In genomic region chr9:6764570-6765334, GRCh38 we compare ENCODE assay signal across 19 cellular contexts. TPM values are rescaled to one million over a fixed set of nuclear protein-coding genes. Genes with fewer than 3 reads are reported as not detected.
DNase-seq lines count a peak whose midpoint lies in the region; ATAC-seq and TF ChIP-seq lines count a peak whose summit lies in the region.
"Had no signal": no experiment of that assay in that cellular context is flagged by ENCODE, and none has a peak within 500 bp of the region (broad histone marks: within the 10 kb centered on the region; RNA-seq: fewer than 3 reads in every experiment).

No MANE protein-coding gene starts in this region.

- H3K4me3 ChIP-seq in H7 (ENCODE audit: insufficient read depth, low read depth, low read length): no peak overlapping the region
- H3K4me3 ChIP-seq in naive thymus-derived CD4-positive, alpha-beta T cell (ENCODE audit: low read length): no peak overlapping the region
- no peak overlapping the region for H3K4me3 ChIP-seq in uterus
- H3K4me3 ChIP-seq: esophagus squamous epithelium, upper lobe of left lung had no signal

- H3K4me3 Mint-ChIP-seq in activated CD4-positive, alpha-beta T cell treated with anti-CD3 and anti-CD28 coated beads, Interleukin-2, amount 10 ng/mL, durations not matched to agents 24 days and 14 days: peak overlapping the region; percentile 2
- peak overlapping the region; percentile 13 for H3K4me3 Mint-ChIP-seq in activated T-helper 17 cell treated with anti-CD3 and anti-CD28 coated beads, Interleukin-2, amount 50 U/mL, for 72 hours
- peak overlapping the region in 6 of 10 donors; percentile 4 to 49 (median 8) for H3K4me3 Mint-ChIP-seq in naive thymus-derived CD4-positive, alpha-beta T cell
- H3K4me3 Mint-ChIP-seq: stimulated activated memory B cell treated with anti-CD40 and anti-IgM and Interleukin-4, amounts not matched to agents 10 μg/mL and 1 μg/mL and 100 μg/mL, for 72 hours had no signal

- H3K36me3 Mint-ChIP-seq in activated CD4-positive, alpha-beta T cell treated with anti-CD3 and anti-CD28 coated beads, Interleukin-2, amount 10 ng/mL, durations not matched to agents 24 days and 14 days (ENCODE audit: low read depth): peaks cover 21% of the 10 kb centered on the region
- H3K36me3 Mint-ChIP-seq in activated T-helper 17 cell treated with anti-CD3 and anti-CD28 coated beads, Interleukin-2, amount 50 U/mL, for 72 hours (ENCODE audit: low read depth): peaks cover 9% of the 10 kb centered on the region
- H3K36me3 Mint-ChIP-seq in naive thymus-derived CD4-positive, alpha-beta T cell: peaks cover 5 to 10% (median 6%) of the 10 kb centered on the region in 5 donors

- peak; percentile 31 for ATAC-seq in activated T-helper 17 cell treated with anti-CD3 and anti-CD28 coated beads, Interleukin-2, amount 50 U/mL, for 72 hours (replicated peaks)
- no peak for ATAC-seq in naive thymus-derived CD4-positive, alpha-beta T cell
- no peak for ATAC-seq in HG02852 (IDR thresholded peaks at IDR 0.05; ENCODE audit: unreplicated experiment)
- ATAC-seq: PC-3; stimulated activated memory B cell treated with anti-CD40 and anti-IgM and Interleukin-4, amounts not matched to agents 10 μg/mL and 1 μg/mL and 100 μg/mL, for 72 hours had no signal

- intact Hi-C loops in activated CD4-positive, alpha-beta T cell treated with anti-CD3 and anti-CD28 coated beads, Interleukin-2, amount 10 ng/mL, durations not matched to agents 24 days and 14 days (cut with micrococcal nuclease): no loop called here
- intact Hi-C loops in naive thymus-derived CD4-positive, alpha-beta T cell (cut with micrococcal nuclease): no loop called here
- intact Hi-C loops in uterus (cut with DNase I; ENCODE audit: low total_unique reads): no loop called here

- no peak overlapping the region for H3K27ac Mint-ChIP-seq in activated CD4-positive, alpha-beta T cell treated with anti-CD3 and anti-CD28 coated beads, Interleukin-2, amount 10 ng/mL, durations not matched to agents 24 days and 14 days
- H3K27ac Mint-ChIP-seq in activated T-helper 17 cell treated with anti-CD3 and anti-CD28 coated beads, Interleukin-2, amount 50 U/mL, for 72 hours: no peak overlapping the region
- peak overlapping the region in 6 of 9 donors; percentile 3 to 73 (median 21) for H3K27ac Mint-ChIP-seq in naive thymus-derived CD4-positive, alpha-beta T cell
- H3K27ac Mint-ChIP-seq: stimulated activated memory B cell treated with anti-CD40 and anti-IgM and Interleukin-4, amounts not matched to agents 10 μg/mL and 1 μg/mL and 100 μg/mL, for 72 hours had no signal

- no peaks in the 10 kb centered on the region for H3K9me3 ChIP-seq in naive thymus-derived CD4-positive, alpha-beta T cell (ENCODE audit: control insufficient read depth in 2 of 3, low read length in 3 of 3)
- H3K9me3 ChIP-seq in uterus: no peaks in the 10 kb centered on the region
- H3K9me3 ChIP-seq: esophagus squamous epithelium, upper lobe of left lung had no signal

- no peak for DNase-seq in activated CD4-positive, alpha-beta T cell treated with anti-CD3 and anti-CD28 coated beads, Interleukin-2, amount 10 ng/mL, durations not matched to agents 24 days and 14 days
- no peak for DNase-seq in activated CD4-positive, alpha-beta T cell treated with anti-CD3 and anti-CD28 coated beads, Interleukin-2, amount 50 U/mL, for 48 hours
- peak; percentile 14 for DNase-seq in H7
- DNase-seq in naive thymus-derived CD4-positive, alpha-beta T cell: no peak
- no peak for DNase-seq in uterus
- DNase-seq in stimulated activated naive CD4-positive, alpha-beta T cell (lab: John Stamatoyannopoulos, UW): no peak
- DNase-seq: ACHN, esophagus squamous epithelium, GDM1, head of caudate nucleus, kidney, midbrain, NCI-H187, nucleus accumbens, PC-3, upper lobe of left lung had no signal

- H3K27me3 ChIP-seq in H7 (ENCODE audit: control insufficient read depth, insufficient read depth, low read length) (no peaks in the 10 kb centered on the region), uterus (no peaks in the 10 kb centered on the region)
- no peaks in the 10 kb centered on the region for H3K27me3 ChIP-seq in naive thymus-derived CD4-positive, alpha-beta T cell (ENCODE audit: control insufficient read depth in 2 of 2, insufficient read depth in 2 of 2, low read length in 2 of 2)
- H3K27me3 ChIP-seq: esophagus squamous epithelium, upper lobe of left lung had no signal

- POLR2A ChIA-PET in naive thymus-derived CD4-positive, alpha-beta T cell (lab: Charles Lee): interaction anchor here (0.7 kb wide), 1 partner anchor 402 kb away, joined by 3 read pairs; no protein-coding TSS in a partner anchor

- H3K9me3 Mint-ChIP-seq in activated CD4-positive, alpha-beta T cell treated with anti-CD3 and anti-CD28 coated beads, Interleukin-2, amount 10 ng/mL, durations not matched to agents 24 days and 14 days: peaks cover 6% of the 10 kb centered on the region
- H3K9me3 Mint-ChIP-seq in activated T-helper 17 cell treated with anti-CD3 and anti-CD28 coated beads, Interleukin-2, amount 50 U/mL, for 72 hours: no peaks in the 10 kb centered on the region
- H3K9me3 Mint-ChIP-seq in naive thymus-derived CD4-positive, alpha-beta T cell: peaks cover 0 to 7% (median 5%) of the 10 kb centered on the region in 11 donors

- H3K27me3 Mint-ChIP-seq in activated CD4-positive, alpha-beta T cell treated with anti-CD3 and anti-CD28 coated beads, Interleukin-2, amount 10 ng/mL, durations not matched to agents 24 days and 14 days: no peaks in the 10 kb centered on the region
- H3K27me3 Mint-ChIP-seq in activated T-helper 17 cell treated with anti-CD3 and anti-CD28 coated beads, Interleukin-2, amount 50 U/mL, for 72 hours: no peaks in the 10 kb centered on the region
- no peaks in the 10 kb centered on the region for H3K27me3 Mint-ChIP-seq in naive thymus-derived CD4-positive, alpha-beta T cell
- H3K27me3 Mint-ChIP-seq: stimulated activated memory B cell treated with anti-CD40 and anti-IgM and Interleukin-4, amounts not matched to agents 10 μg/mL and 1 μg/mL and 100 μg/mL, for 72 hours had no signal

- peaks cover 44% of the 10 kb centered on the region for H3K4me1 Mint-ChIP-seq in activated CD4-positive, alpha-beta T cell treated with anti-CD3 and anti-CD28 coated beads, Interleukin-2, amount 10 ng/mL, durations not matched to agents 24 days and 14 days
- peaks cover 38% of the 10 kb centered on the region for H3K4me1 Mint-ChIP-seq in activated T-helper 17 cell treated with anti-CD3 and anti-CD28 coated beads, Interleukin-2, amount 50 U/mL, for 72 hours
- H3K4me1 Mint-ChIP-seq in naive thymus-derived CD4-positive, alpha-beta T cell: peaks cover 51 to 89% (median 73%) of the 10 kb centered on the region in 7 donors

- no peak for TF ChIP-seq POLR2A in uterus (IDR thresholded peaks at IDR 0.05)

- H3K36me3 ChIP-seq in H7 (replicated peaks; ENCODE audit: control insufficient read depth, insufficient read depth, low read length) (no peaks in the 10 kb centered on the region), uterus (no peaks in the 10 kb centered on the region)
- no peaks in the 10 kb centered on the region for H3K36me3 ChIP-seq in naive thymus-derived CD4-positive, alpha-beta T cell (ENCODE audit: control insufficient read depth in 2 of 3, insufficient read depth in 3 of 3, low read length in 3 of 3)
- H3K36me3 ChIP-seq: esophagus squamous epithelium, upper lobe of left lung had no signal

- H3K27ac ChIP-seq in naive thymus-derived CD4-positive, alpha-beta T cell (ENCODE audit: low read depth, low read length): no peak overlapping the region
- H3K27ac ChIP-seq in uterus: no peak overlapping the region
- H3K27ac ChIP-seq: esophagus squamous epithelium, upper lobe of left lung had no signal

- CTCF ChIA-PET in naive thymus-derived CD4-positive, alpha-beta T cell (lab: Charles Lee): no interaction called here

- peaks cover 10 to 12% of the 10 kb centered on the region in 2 donors for H3K4me1 ChIP-seq in naive thymus-derived CD4-positive, alpha-beta T cell (ENCODE audit: control insufficient read depth in 2 of 2, insufficient read depth in 2 of 2, low read length in 2 of 2)
- H3K4me1 ChIP-seq in uterus: peaks cover under 1 to 3% of the 10 kb centered on the region in 2 donors

- no peak for TF ChIP-seq CTCF in uterus (IDR thresholded peaks at IDR 0.05)

RNA-seq across cellular contexts. Expression of gene KDM4C, which starts 7.0 kb away (rescaled TPM):
- total RNA-seq in activated CD4-positive, alpha-beta T cell treated with anti-CD3 and anti-CD28 coated beads, Interleukin-2, amount 10 ng/mL, durations not matched to agents 24 days and 14 days: 36.4 and 39.8 TPM in 2 replicates
- total RNA-seq in H7 (2014; rRNA removed; shearing (Covaris generic)): 20.9 and 29.0 TPM in 2 replicates
- 10 to 100 TPM; 46.6 to 70.9 TPM for total RNA-seq in activated T-helper 17 cell treated with anti-CD3 and anti-CD28 coated beads, Interleukin-2, amount 50 U/mL, for 72 hours
- total RNA-seq in naive thymus-derived CD4-positive, alpha-beta T cell: 100 to 1,000 TPM in 1 of 5 experiments, 10 to 100 TPM in 4; 68.6 to 100 (median 93.3) TPM
- 10 to 100 TPM; 38.5 to 39.5 TPM for polyA plus RNA-seq in naive thymus-derived CD4-positive, alpha-beta T cell
- total RNA-seq in uterus: 10 to 100 TPM; 29.1 to 61.4 (median 45.5) TPM

Comparison
In these comparisons a context has a peak if more than half of its experiments do, and no peak if none do; other contexts are left out.
1. H3K27ac Mint-ChIP-seq: peak in naive thymus-derived CD4-positive, alpha-beta T cell (6 of 9); none in activated CD4-positive, alpha-beta T cell treated with anti-CD3 and anti-CD28 coated beads, Interleukin-2, amount 10 ng/mL, durations not matched to agents 24 days and 14 days (single experiment) and activated T-helper 17 cell treated with anti-CD3 and anti-CD28 coated beads, Interleukin-2, amount 50 U/mL, for 72 hours (single experiment).
2. Peak in every context shown above with its lines, with median percentiles within 50 percentile points of each other: H3K4me3 Mint-ChIP-seq.